In the genomic region with DNA sequence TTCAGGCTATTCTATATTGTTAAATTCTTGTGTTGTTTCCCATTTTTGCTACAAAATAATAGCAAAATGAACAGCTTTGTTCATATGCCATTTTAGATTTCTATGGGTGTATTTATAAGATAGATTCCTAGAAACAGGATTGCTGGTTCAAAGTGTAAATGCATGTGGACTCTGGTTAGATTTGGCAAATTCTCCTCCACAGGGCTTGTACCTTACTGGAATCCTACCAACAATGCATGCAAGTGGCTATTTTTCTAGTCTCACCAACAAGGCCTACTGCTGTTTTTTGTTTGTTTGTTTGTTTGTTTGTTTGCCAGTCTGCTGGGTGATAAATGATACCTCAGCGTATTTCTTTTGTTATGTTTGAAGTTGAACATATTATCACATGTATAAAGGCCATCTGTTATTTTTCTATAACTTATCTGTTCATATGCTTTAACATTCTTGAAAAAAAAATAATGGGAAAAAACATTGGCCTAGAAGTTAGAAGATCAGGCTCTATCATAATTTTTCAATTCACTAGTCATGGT, we compare ENCODE assay signal across 29 cellular contexts.
"Had no signal": no experiment of that assay in that cellular context is flagged by ENCODE, and none has a peak within 500 bp of the region (broad histone marks: within the 10 kb centered on the region; RNA-seq: fewer than 3 reads in every experiment).

No MANE protein-coding gene starts in this region.

- H3K27me3 ChIP-seq: adrenal gland, body of pancreas, esophagus squamous epithelium, gastroesophageal sphincter, heart right ventricle had no signal

- FAIRE-seq: colon had no signal

- H3K36me3 ChIP-seq: adrenal gland, esophagus squamous epithelium, gastroesophageal sphincter, heart right ventricle had no signal

- DNase-seq: activated CD4-positive, alpha-beta memory T cell treated with anti-CD3 and anti-CD28 coated beads for 36 hours; activated CD4-positive, alpha-beta T cell treated with anti-CD3 and anti-CD28 coated beads for 36 hours; activated CD4-positive, alpha-beta T cell treated with anti-CD3 and anti-CD28 coated beads, Interleukin-2, amount 10 ng/mL, durations not matched to agents 24 days and 14 days; activated CD4-positive, CD25-positive, alpha-beta regulatory T cell; activated CD4-positive, CD25-positive, alpha-beta regulatory T cell treated with anti-CD3 and anti-CD28 coated beads, Interleukin-2, amount 50 U/mL, for 72 hours; activated CD8-positive, alpha-beta memory T cell treated with anti-CD3 and anti-CD28 coated beads, Interleukin-2, amount 10 ng/mL, durations not matched to agents 7 days and 5 days; activated CD8-positive, alpha-beta memory T cell treated with anti-CD3 and anti-CD28 coated beads, Interleukin-2, amount 50 U/mL, for 4 hours; activated CD8-positive, alpha-beta T cell treated with anti-CD3 and anti-CD28 coated beads, Interleukin-2, amount 10 ng/mL, durations not matched to agents 7 days and 5 days; activated effector memory CD4-positive, alpha-beta T cell treated with anti-CD3 and anti-CD28 coated beads, Interleukin-2, amount 50 U/mL, for 16 hours; activated naive CD4-positive, alpha-beta T cell treated with anti-CD3 and anti-CD28 coated beads for 36 hours; activated naive CD8-positive, alpha-beta T cell treated with anti-CD3 and anti-CD28 coated beads for 36 hours; activated naive CD8-positive, alpha-beta T cell treated with anti-CD3 and anti-CD28 coated beads, Interleukin-2, amount 50 U/mL, for 24 hours; activated T-cell treated with anti-CD3 and anti-CD28 coated beads, Interleukin-2, amount 50 U/mL, for 1 hour; activated T-cell treated with anti-CD3 and anti-CD28 coated beads, Interleukin-2, amount 50 U/mL, for 48 hours; adrenal gland; amygdala; aorta; body of pancreas; caudate nucleus; cortex of kidney; dermis blood vessel endothelial cell; effector CD4-positive, alpha-beta T cell; effector memory CD8-positive, alpha-beta T cell; esophagus squamous epithelium; foreskin melanocyte; heart right ventricle; T-helper 2 cell had no signal

- H3K4me1 ChIP-seq: adrenal gland, body of pancreas, esophagus squamous epithelium, gastroesophageal sphincter had no signal

- ATAC-seq: activated CD4-positive, alpha-beta T cell treated with anti-CD3 and anti-CD28 coated beads for 36 hours; activated CD8-positive, alpha-beta memory T cell treated with anti-CD3 and anti-CD28 coated beads, Interleukin-2, amount 10 ng/mL, durations not matched to agents 7 days and 5 days; activated CD8-positive, alpha-beta T cell treated with anti-CD3 and anti-CD28 coated beads, Interleukin-2, amount 10 ng/mL, durations not matched to agents 7 days and 5 days; activated naive CD8-positive, alpha-beta T cell treated with anti-CD3 and anti-CD28 coated beads, Interleukin-2, amount 50 U/mL, for 24 hours; body of pancreas; effector memory CD8-positive, alpha-beta T cell; gastroesophageal sphincter; heart right ventricle had no signal

- H3K4me3 ChIP-seq: adrenal gland, body of pancreas, esophagus squamous epithelium, gastroesophageal sphincter, heart right ventricle had no signal

- H3K9me3 ChIP-seq: adrenal gland, body of pancreas, esophagus squamous epithelium had no signal

- H3K27ac ChIP-seq: adrenal gland, body of pancreas, esophagus squamous epithelium, gastroesophageal sphincter, heart right ventricle had no signal
